In the genomic region with DNA sequence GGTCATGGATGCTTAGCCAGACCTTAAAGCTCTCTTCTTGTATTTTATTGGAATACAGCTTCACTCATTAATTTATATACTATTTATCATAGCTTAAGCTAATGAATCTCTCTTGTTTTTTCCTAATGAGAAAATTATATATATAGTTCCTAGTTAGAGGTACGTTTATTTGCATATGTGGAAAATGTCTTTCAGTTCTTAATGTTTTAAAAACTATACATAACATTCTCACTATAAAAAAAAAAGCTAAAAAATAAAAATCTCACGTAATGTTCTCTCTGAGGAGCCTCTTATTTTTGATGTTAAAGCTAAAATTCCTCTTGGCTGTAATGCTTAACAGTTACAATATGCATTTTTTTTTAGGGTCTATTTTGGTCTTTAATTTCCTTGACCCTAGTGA, we compare ENCODE assay signal across 20 cellular contexts.
"Had no signal": no experiment of that assay in that cellular context is flagged by ENCODE, and none has a peak within 500 bp of the region (broad histone marks: within the 10 kb centered on the region; RNA-seq: fewer than 3 reads in every experiment).

No MANE protein-coding gene starts in this region.

- H3K36me3 ChIP-seq: prostate gland had no signal

- H3K4me3 Mint-ChIP-seq: activated T-cell treated with anti-CD3 and anti-CD28 coated beads, Interleukin-2, amount 50 U/mL, for 72 hours had no signal

- ATAC-seq: activated T-cell treated with anti-CD3 and anti-CD28 coated beads, Interleukin-2, amount 50 U/mL, for 72 hours had no signal

- DNase-seq: activated CD4-positive, alpha-beta T cell treated with anti-CD3 and anti-CD28 coated beads for 48 hours; activated CD4-positive, CD25-positive, alpha-beta regulatory T cell; activated CD8-positive, alpha-beta memory T cell treated with anti-CD3 and anti-CD28 coated beads for 24 hours; activated CD8-positive, alpha-beta memory T cell treated with anti-CD3 and anti-CD28 coated beads, Interleukin-2, amount 50 U/mL, for 48 hours; activated gamma-delta T cell treated with Interleukin-2 at 50 U/mL for 16 hours; activated T-cell treated with anti-CD3 and anti-CD28 coated beads, Interleukin-2, amount 50 U/mL, for 72 hours; aorta; erythroblast; foreskin melanocyte; head of caudate nucleus; kidney glomerular epithelial cell; left ventricle myocardium inferior; stimulated activated CD4-positive, alpha-beta T cell treated with anti-CD3 and anti-CD28 coated beads, Interleukin-12 subunit alpha, Interleukin-12 subunit beta, amount 100 ng/mL, for 4 hours; stimulated activated CD4-positive, alpha-beta T cell treated with anti-CD3 and anti-CD28 coated beads, Interleukin-1b, Interleukin-23, amount 100 ng/mL, for 48 hours; stimulated activated naive CD4-positive, alpha-beta T cell treated with Interleukin-2 at 50 U/mL for 16 hours; T-helper 9 cell; thyroid gland had no signal

- H3K4me3 ChIP-seq: coronary artery, left ventricle myocardium inferior, prostate gland, right atrium auricular region, thyroid gland had no signal

- H3K27ac Mint-ChIP-seq: activated T-cell treated with anti-CD3 and anti-CD28 coated beads, Interleukin-2, amount 50 U/mL, for 72 hours had no signal

- H3K27ac ChIP-seq: coronary artery, left ventricle myocardium inferior, prostate gland, right atrium auricular region, thyroid gland had no signal

- H3K9me3 ChIP-seq: left ventricle myocardium inferior, prostate gland, right atrium auricular region, thyroid gland had no signal

- H3K9me3 Mint-ChIP-seq: activated T-cell treated with anti-CD3 and anti-CD28 coated beads, Interleukin-2, amount 50 U/mL, for 72 hours had no signal

- H3K27me3 ChIP-seq: right atrium auricular region, thyroid gland had no signal
